In genomic region chr9:80787636-80788035, GRCh38 we compare ENCODE assay signal across 31 cellular contexts.
"Had no signal": no experiment of that assay in that cellular context is flagged by ENCODE, and none has a peak within 500 bp of the region (broad histone marks: within the 10 kb centered on the region; RNA-seq: fewer than 3 reads in every experiment).

No MANE protein-coding gene starts in this region.

- H3K36me3 Mint-ChIP-seq: activated CD4-positive, alpha-beta memory T cell treated with anti-CD3 and anti-CD28 coated beads for 36 hours; activated naive CD4-positive, alpha-beta T cell treated with anti-CD3 and anti-CD28 coated beads, Interleukin-2, amount 10 ng/mL, durations not matched to agents 7 days and 5 days; activated naive CD8-positive, alpha-beta T cell treated with anti-CD3 and anti-CD28 coated beads, Interleukin-2, amount 10 ng/mL, durations not matched to agents 7 days and 5 days; brain; neural progenitor cell had no signal

- H3K4me3 Mint-ChIP-seq: activated CD4-positive, alpha-beta memory T cell treated with anti-CD3 and anti-CD28 coated beads for 36 hours; activated CD4-positive, alpha-beta T cell treated with anti-CD3 and anti-CD28 coated beads, Interleukin-2, amount 10 ng/mL, durations not matched to agents 24 days and 14 days; activated naive CD4-positive, alpha-beta T cell treated with anti-CD3 and anti-CD28 coated beads, Interleukin-2, amount 10 ng/mL, durations not matched to agents 7 days and 5 days; activated naive CD8-positive, alpha-beta T cell treated with anti-CD3 and anti-CD28 coated beads, Interleukin-2, amount 10 ng/mL, durations not matched to agents 7 days and 5 days; activated T-helper 1 cell treated with anti-CD3 and anti-CD28 coated beads, Interleukin-12 subunit alpha, Interleukin-12 subunit beta, Interleukin-2, Interleukin-4 antibody, amounts not matched to agents 30 ng/mL and 10 ng/mL and 1 ng/mL, durations not matched to agents 14 hours and 24 hours and 36 hours; brain; natural killer cell; neural progenitor cell; stimulated activated naive B cell treated with anti-CD40 and anti-IgM and Interleukin-4, amounts not matched to agents 10 μg/mL and 1 μg/mL and 100 μg/mL, for 72 hours had no signal

- H3K27ac Mint-ChIP-seq: activated CD4-positive, alpha-beta memory T cell treated with anti-CD3 and anti-CD28 coated beads for 36 hours; activated CD4-positive, alpha-beta T cell treated with anti-CD3 and anti-CD28 coated beads, Interleukin-2, amount 10 ng/mL, durations not matched to agents 24 days and 14 days; activated naive CD4-positive, alpha-beta T cell treated with anti-CD3 and anti-CD28 coated beads, Interleukin-2, amount 10 ng/mL, durations not matched to agents 7 days and 5 days; activated naive CD8-positive, alpha-beta T cell treated with anti-CD3 and anti-CD28 coated beads, Interleukin-2, amount 10 ng/mL, durations not matched to agents 7 days and 5 days; activated T-helper 1 cell treated with anti-CD3 and anti-CD28 coated beads, Interleukin-12 subunit alpha, Interleukin-12 subunit beta, Interleukin-2, Interleukin-4 antibody, amounts not matched to agents 30 ng/mL and 10 ng/mL and 1 ng/mL, durations not matched to agents 14 hours and 24 hours and 36 hours; brain; natural killer cell; neural progenitor cell; stimulated activated naive B cell treated with anti-CD40 and anti-IgM and Interleukin-4, amounts not matched to agents 10 μg/mL and 1 μg/mL and 100 μg/mL, for 72 hours had no signal

- H3K9me3 Mint-ChIP-seq: activated CD4-positive, alpha-beta T cell treated with anti-CD3 and anti-CD28 coated beads, Interleukin-2, amount 10 ng/mL, durations not matched to agents 24 days and 14 days; activated naive CD4-positive, alpha-beta T cell treated with anti-CD3 and anti-CD28 coated beads, Interleukin-2, amount 10 ng/mL, durations not matched to agents 7 days and 5 days; activated naive CD8-positive, alpha-beta T cell treated with anti-CD3 and anti-CD28 coated beads, Interleukin-2, amount 10 ng/mL, durations not matched to agents 7 days and 5 days; stimulated activated naive B cell treated with anti-CD40 and anti-IgM and Interleukin-4, amounts not matched to agents 10 μg/mL and 1 μg/mL and 100 μg/mL, for 72 hours had no signal

- H3K4me3 ChIP-seq: ascending aorta, coronary artery, dorsolateral prefrontal cortex, left lung, lower lobe of right lung, neural progenitor cell, stomach, thyroid gland, upper lobe of right lung had no signal

- H3K27me3 Mint-ChIP-seq: activated CD4-positive, alpha-beta memory T cell treated with anti-CD3 and anti-CD28 coated beads for 36 hours; activated CD4-positive, alpha-beta T cell treated with anti-CD3 and anti-CD28 coated beads, Interleukin-2, amount 10 ng/mL, durations not matched to agents 24 days and 14 days; activated naive CD4-positive, alpha-beta T cell treated with anti-CD3 and anti-CD28 coated beads, Interleukin-2, amount 10 ng/mL, durations not matched to agents 7 days and 5 days; activated naive CD8-positive, alpha-beta T cell treated with anti-CD3 and anti-CD28 coated beads, Interleukin-2, amount 10 ng/mL, durations not matched to agents 7 days and 5 days; brain; stimulated activated naive B cell treated with anti-CD40 and anti-IgM and Interleukin-4, amounts not matched to agents 10 μg/mL and 1 μg/mL and 100 μg/mL, for 72 hours had no signal

- ATAC-seq: esophagus mucosa; left lung; lower lobe of right lung; natural killer cell; right cardiac atrium; stimulated activated naive B cell treated with anti-CD40 and anti-IgM and Interleukin-4, amounts not matched to agents 10 μg/mL and 1 μg/mL and 100 μg/mL, for 72 hours; upper lobe of right lung had no signal

- H3K4me1 Mint-ChIP-seq: activated CD4-positive, alpha-beta T cell treated with anti-CD3 and anti-CD28 coated beads, Interleukin-2, amount 10 ng/mL, durations not matched to agents 24 days and 14 days; activated naive CD4-positive, alpha-beta T cell treated with anti-CD3 and anti-CD28 coated beads, Interleukin-2, amount 10 ng/mL, durations not matched to agents 7 days and 5 days; activated naive CD8-positive, alpha-beta T cell treated with anti-CD3 and anti-CD28 coated beads, Interleukin-2, amount 10 ng/mL, durations not matched to agents 7 days and 5 days; natural killer cell; stimulated activated naive B cell treated with anti-CD40 and anti-IgM and Interleukin-4, amounts not matched to agents 10 μg/mL and 1 μg/mL and 100 μg/mL, for 72 hours had no signal

- DNase-seq: activated CD4-positive, alpha-beta memory T cell treated with anti-CD3 and anti-CD28 coated beads for 36 hours; activated CD4-positive, alpha-beta T cell treated with anti-CD3 and anti-CD28 coated beads, Interleukin-2, amount 10 ng/mL, durations not matched to agents 24 days and 14 days; activated CD4-positive, CD25-positive, alpha-beta regulatory T cell treated with anti-CD3 and anti-CD28 coated beads, Interleukin-2, amount 50 U/mL, for 72 hours; activated CD8-positive, alpha-beta memory T cell treated with anti-CD3 and anti-CD28 coated beads, Interleukin-2, amount 50 U/mL, for 4 hours; activated gamma-delta T cell; activated naive CD4-positive, alpha-beta T cell treated with anti-CD3 and anti-CD28 coated beads, Interleukin-2, amount 10 ng/mL, durations not matched to agents 7 days and 5 days; activated naive CD8-positive, alpha-beta T cell treated with anti-CD3 and anti-CD28 coated beads, Interleukin-2, amount 10 ng/mL, durations not matched to agents 7 days and 5 days; activated T-cell treated with anti-CD3 and anti-CD28 coated beads, Interleukin-2, amount 50 U/mL, for 1 hour; dorsolateral prefrontal cortex; effector memory CD4-positive, alpha-beta T cell; foreskin fibroblast; left lung; lower lobe of right lung; mesendoderm; natural killer cell; occipital lobe; right cardiac atrium; stimulated activated CD4-positive, alpha-beta T cell treated with anti-CD3 and anti-CD28 coated beads, Interleukin-15, amount 100 ng/mL, for 24 hours; stimulated activated CD4-positive, alpha-beta T cell treated with anti-CD3 and anti-CD28 coated beads, Interleukin-2, amount 100 ng/mL, for 24 hours; stimulated activated naive B cell treated with anti-CD40 and anti-IgM and Interleukin-4, amounts not matched to agents 10 μg/mL and 1 μg/mL and 100 μg/mL, for 72 hours; stomach; T-helper 9 cell; thyroid gland; upper lobe of right lung; WERI-Rb-1 had no signal
